14 cellular contexts compared by ENCODE assay signal in the genomic region with DNA sequence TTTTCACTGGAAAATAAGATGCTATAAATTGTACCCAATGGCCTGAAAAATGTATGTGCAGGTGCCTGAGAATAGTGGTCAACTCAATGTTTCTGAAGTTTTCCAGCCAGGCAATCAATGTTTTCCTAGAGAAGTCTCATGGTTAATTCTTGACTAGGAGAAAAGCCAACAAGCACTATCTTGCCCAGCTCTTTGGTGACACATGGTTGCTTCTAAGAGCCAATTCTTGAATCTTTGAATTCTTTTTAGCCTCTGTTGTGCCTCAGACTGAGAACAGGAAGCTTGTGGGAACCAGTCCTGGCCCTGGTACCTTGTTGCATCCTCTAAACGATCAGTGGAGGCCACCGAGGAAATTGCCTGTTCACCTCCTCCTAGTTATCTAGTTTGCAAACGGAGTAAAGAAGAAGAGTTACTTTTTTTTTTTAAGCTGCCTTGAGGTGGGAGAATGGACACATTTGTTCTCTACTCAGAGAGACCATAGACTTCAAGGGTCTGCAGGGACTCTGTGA.
DNase-seq lines count a peak whose midpoint lies in the region; ATAC-seq, FAIRE-seq and TF ChIP-seq lines count a peak whose summit lies in the region.
"Had no signal": no experiment of that assay in that cellular context is flagged by ENCODE, and none has a peak within 500 bp of the region (broad histone marks: within the 10 kb centered on the region; RNA-seq: fewer than 3 reads in every experiment).

No MANE protein-coding gene starts in this region.

- DNase-seq in CD4-positive, alpha-beta T cell: peak in 8 of 10 experiments; percentile 14 to 40 (median 28)
- DNase-seq in IMR-90 (peak; percentile 15), keratinocyte (ENCODE audit: low read depth, low spot score) (no peak), RWPE1 (ENCODE audit: low spot score) (no peak), suprapubic skin (ENCODE audit: low spot score in 2 of 2) (no peak)
- peak; percentile 24 for DNase-seq in activated T-helper 1 cell treated with anti-CD3 and anti-CD28 coated beads, Interleukin-12 subunit alpha, Interleukin-12 subunit beta, Interleukin-2, Interleukin-4 antibody, amounts not matched to agents 30 ng/mL and 10 ng/mL and 1 ng/mL, durations not matched to agents 14 hours and 24 hours and 36 hours (ENCODE audit: low spot score)
- DNase-seq: Caco-2, left ventricle myocardium inferior, NCI-H1105, NCI-H2227 treated with DMSO at 0.1 percent for 48 hours, nephron progenitor cell, right lobe of liver had no signal

- H2BK20ac ChIP-seq in IMR-90 (ENCODE audit: low read depth, low read length): no peak overlapping the region

- TF ChIP-seq POLR2A in IMR-90 (IDR thresholded peaks at IDR 0.05; ENCODE audit: low read depth, low read length) (no peak), suprapubic skin (IDR thresholded peaks at IDR 0.05) (no peak)

- no peak overlapping the region for H3K4me3 Mint-ChIP-seq in CD4-positive, alpha-beta T cell
- H3K4me3 Mint-ChIP-seq in activated T-helper 1 cell treated with anti-CD3 and anti-CD28 coated beads, Interleukin-12 subunit alpha, Interleukin-12 subunit beta, Interleukin-2, Interleukin-4 antibody, amounts not matched to agents 30 ng/mL and 10 ng/mL and 1 ng/mL, durations not matched to agents 14 hours and 24 hours and 36 hours: peak overlapping the region; percentile 53
- H3K4me3 Mint-ChIP-seq: nephron progenitor cell had no signal

- H3K4me1 ChIP-seq in IMR-90 (ENCODE audit: control insufficient read depth, insufficient read depth, low read length): 0 out of 2 replicates have a peak, but pooled peaks cover 3% of the 10 kb centered on the region
- peaks cover 17% of the 10 kb centered on the region for H3K4me1 ChIP-seq in keratinocyte (ENCODE audit: control insufficient read depth, extremely low read depth, insufficient read depth, low read length)
- no peaks in the 10 kb centered on the region for H3K4me1 ChIP-seq in suprapubic skin
- H3K4me1 ChIP-seq: Caco-2 had no signal

- no peaks in the 10 kb centered on the region for H3K79me1 ChIP-seq in IMR-90 (ENCODE audit: low read depth in 1 of 2, low read length in 2 of 2)

- no peak overlapping the region for H3K18ac ChIP-seq in IMR-90 (ENCODE audit: low read depth, low read length)

- H3K4me2 ChIP-seq in IMR-90 (ENCODE audit: low read depth, low read length) (no peak overlapping the region), keratinocyte (ENCODE audit: control insufficient read depth, extremely low read depth, insufficient read depth, low read depth, low read length) (no peak overlapping the region)

- no peak for TF ChIP-seq RAD21 in IMR-90 (IDR thresholded peaks at IDR 0.05; ENCODE audit: low read length)

- H3K9ac ChIP-seq in IMR-90 (ENCODE audit: low read depth, low read length): no peak overlapping the region
- no peak overlapping the region for H3K9ac ChIP-seq in keratinocyte (ENCODE audit: control insufficient read depth, extremely low read depth, insufficient read depth, low read length)

- no peaks in the 10 kb centered on the region for H3K36me3 Mint-ChIP-seq in CD4-positive, alpha-beta T cell (ENCODE audit: low read depth)
- peaks cover 7% of the 10 kb centered on the region for H3K36me3 Mint-ChIP-seq in activated T-helper 1 cell treated with anti-CD3 and anti-CD28 coated beads, Interleukin-12 subunit alpha, Interleukin-12 subunit beta, Interleukin-2, Interleukin-4 antibody, amounts not matched to agents 30 ng/mL and 10 ng/mL and 1 ng/mL, durations not matched to agents 14 hours and 24 hours and 36 hours (ENCODE audit: low read depth)

- H2AK5ac ChIP-seq in IMR-90 (ENCODE audit: low read depth, low read length): no peak overlapping the region

- H3K14ac ChIP-seq in IMR-90 (replicated peaks; ENCODE audit: low read depth, low read length): no peak overlapping the region

- no peaks in the 10 kb centered on the region for H3K36me3 ChIP-seq in IMR-90 (ENCODE audit: control insufficient read depth, insufficient read depth, low read length)
- no peaks in the 10 kb centered on the region for H3K36me3 ChIP-seq in keratinocyte (ENCODE audit: control insufficient read depth in 2 of 2, extremely low read depth in 1 of 2, insufficient read depth in 2 of 2, low read length in 2 of 2)
- no peaks in the 10 kb centered on the region for H3K36me3 ChIP-seq in suprapubic skin
- H3K36me3 ChIP-seq: left ventricle myocardium inferior, right lobe of liver had no signal

- H2BK5ac ChIP-seq in IMR-90 (ENCODE audit: low read depth, low read length, poor library complexity, severe bottlenecking): no peak overlapping the region

- in situ Hi-C loops in IMR-90 (cut with MboI; ENCODE audit: low sequenced_read_pairs): no loop called here

- dilution Hi-C loops in IMR-90 (cut with HindIII; ENCODE audit: low sequenced_read_pairs, unreplicated experiment): no loop called here
- dilution Hi-C loops in keratinocyte (cut with MboI; ENCODE audit: extremely low pct_ligation_motif_present, low sequenced_read_pairs): no loop called here

- no peak overlapping the region for H3K56ac ChIP-seq in IMR-90 (ENCODE audit: extremely low read depth, insufficient read depth, low read length)

- H4K5ac ChIP-seq in IMR-90 (ENCODE audit: low read depth, low read length): no peak overlapping the region

- POLR2A ChIA-PET in CD4-positive, alpha-beta T cell (lab: Charles Lee): interaction anchor here (0.5 to 2.3 kb wide), 4 partner anchors 25 to 77 kb away, joined by 3 to 9 read pairs (median 3); no protein-coding TSS in a partner anchor
- POLR2A ChIA-PET in IMR-90 (lab: Charles Lee; ENCODE audit: unreplicated experiment) (no interaction called here), RWPE1 (lab: Yijun Ruan, JAX; ENCODE audit: low non-redundant PET) (no interaction called here)

- intact Hi-C loops in CD4-positive, alpha-beta T cell (cut with DNase I, micrococcal nuclease): loop anchor here in 1 of 2 experiments (10.0 kb wide), 1 partner anchor 141 kb away; the partner anchor contains the start of gene MKLN1
- intact Hi-C loops in IMR-90 (cut with micrococcal nuclease): no loop called here
- intact Hi-C loops in activated T-helper 1 cell treated with anti-CD3 and anti-CD28 coated beads, Interleukin-12 subunit alpha, Interleukin-12 subunit beta, Interleukin-2, Interleukin-4 antibody, amounts not matched to agents 30 ng/mL and 10 ng/mL and 1 ng/mL, durations not matched to agents 14 hours and 24 hours and 36 hours (cut with micrococcal nuclease): loop anchor here (1.0 kb wide), 1 partner anchor 270 kb away; no protein-coding TSS in a partner anchor

- no peak overlapping the region for H3K27ac ChIP-seq in CD4-positive, alpha-beta T cell (ENCODE audit: low read depth, low read length)
- no peak overlapping the region for H3K27ac ChIP-seq in IMR-90 (ENCODE audit: insufficient read depth, low read length)
- no peak overlapping the region for H3K27ac ChIP-seq in keratinocyte (ENCODE audit: control insufficient read depth, insufficient read depth, low read length)
- H3K27ac ChIP-seq in RWPE1: no peak overlapping the region
- no peak overlapping the region for H3K27ac ChIP-seq in suprapubic skin
- H3K27ac ChIP-seq: left ventricle myocardium inferior, right lobe of liver had no signal

- H4K20me1 ChIP-seq in IMR-90 (ENCODE audit: insufficient read depth, low read length) (no peaks in the 10 kb centered on the region), keratinocyte (ENCODE audit: control insufficient read depth, extremely low read depth, insufficient read depth, low read length) (no peaks in the 10 kb centered on the region)

- no peak overlapping the region for H2BK120ac ChIP-seq in IMR-90 (ENCODE audit: low read depth, low read length)

- no peaks in the 10 kb centered on the region for H3K79me2 ChIP-seq in keratinocyte (ENCODE audit: control insufficient read depth, insufficient read depth, low read length)

- H3K9me3 Mint-ChIP-seq in CD4-positive, alpha-beta T cell: no peaks in the 10 kb centered on the region
- peaks cover 3% of the 10 kb centered on the region for H3K9me3 Mint-ChIP-seq in activated T-helper 1 cell treated with anti-CD3 and anti-CD28 coated beads, Interleukin-12 subunit alpha, Interleukin-12 subunit beta, Interleukin-2, Interleukin-4 antibody, amounts not matched to agents 30 ng/mL and 10 ng/mL and 1 ng/mL, durations not matched to agents 14 hours and 24 hours and 36 hours
- H3K9me3 Mint-ChIP-seq: nephron progenitor cell had no signal

- ATAC-seq in CD4-positive, alpha-beta T cell (ENCODE audit: poor library complexity): peak; percentile 43
- no peak for ATAC-seq in IMR-90 (ENCODE audit: low read depth)
- no peak for ATAC-seq in activated CD4-positive, CD25-positive, alpha-beta regulatory T cell treated with anti-CD3 and anti-CD28 coated beads, Interleukin-2, amount 50 U/mL, for 24 hours
- ATAC-seq: right lobe of liver had no signal

- BruUV-seq in IMR-90 (replicated peaks; lab: Mats Ljungman, UMichigan): no TSS peak

- peak; percentile 23 for FAIRE-seq in keratinocyte (lab: Jason Lieb, UNC)
- FAIRE-seq: astrocyte had no signal

- no peak overlapping the region for H4K8ac ChIP-seq in IMR-90 (ENCODE audit: low read depth in 2 of 2, low read length in 2 of 2)

- no peak overlapping the region for H4K91ac ChIP-seq in IMR-90 (ENCODE audit: insufficient read depth, low read depth, low read length)

- H2AFZ ChIP-seq in IMR-90 (replicated peaks; ENCODE audit: low read length, poor library complexity): no peak overlapping the region
- no peak overlapping the region for H2AFZ ChIP-seq in keratinocyte (ENCODE audit: control insufficient read depth, low read length)

- no peaks in the 10 kb centered on the region for H3K27me3 ChIP-seq in CD4-positive, alpha-beta T cell (ENCODE audit: control insufficient read depth, insufficient read depth, low read length)
- H3K27me3 ChIP-seq in IMR-90 (ENCODE audit: control insufficient read depth, insufficient read depth, low read length): no peaks in the 10 kb centered on the region
- H3K27me3 ChIP-seq in keratinocyte (ENCODE audit: control insufficient read depth, extremely low read depth, insufficient read depth, low read length): no peaks in the 10 kb centered on the region
- H3K27me3 ChIP-seq in suprapubic skin: no peaks in the 10 kb centered on the region
- H3K27me3 ChIP-seq: right lobe of liver had no signal

- peak overlapping the region; percentile 31 for H3K27ac Mint-ChIP-seq in CD4-positive, alpha-beta T cell
- peak overlapping the region; percentile 82 for H3K27ac Mint-ChIP-seq in activated T-helper 1 cell treated with anti-CD3 and anti-CD28 coated beads, Interleukin-12 subunit alpha, Interleukin-12 subunit beta, Interleukin-2, Interleukin-4 antibody, amounts not matched to agents 30 ng/mL and 10 ng/mL and 1 ng/mL, durations not matched to agents 14 hours and 24 hours and 36 hours
- H3K27ac Mint-ChIP-seq: nephron progenitor cell had no signal

- H3K9me3 ChIP-seq in CD4-positive, alpha-beta T cell (ENCODE audit: control insufficient read depth, low read length): no peaks in the 10 kb centered on the region
- peaks cover 1% of the 10 kb centered on the region; the same call in 1 of the 2 replicates for H3K9me3 ChIP-seq in IMR-90 (ENCODE audit: control insufficient read depth, insufficient read depth, low read length)
- H3K9me3 ChIP-seq in keratinocyte (ENCODE audit: control insufficient read depth, low read depth, low read length): peaks cover 4% of the 10 kb centered on the region
- H3K9me3 ChIP-seq in suprapubic skin: no peaks in the 10 kb centered on the region
- H3K9me3 ChIP-seq: Caco-2, right lobe of liver had no signal

- no peaks in the 10 kb centered on the region for H3K27me3 Mint-ChIP-seq in CD4-positive, alpha-beta T cell
- no peaks in the 10 kb centered on the region for H3K27me3 Mint-ChIP-seq in activated T-helper 1 cell treated with anti-CD3 and anti-CD28 coated beads, Interleukin-12 subunit alpha, Interleukin-12 subunit beta, Interleukin-2, Interleukin-4 antibody, amounts not matched to agents 30 ng/mL and 10 ng/mL and 1 ng/mL, durations not matched to agents 14 hours and 24 hours and 36 hours (ENCODE audit: insufficient read depth)

- no peak overlapping the region for H3K23ac ChIP-seq in IMR-90 (ENCODE audit: low read depth, low read length)

- no peak for TF ChIP-seq EP300 in suprapubic skin (IDR thresholded peaks at IDR 0.05)

- no peak overlapping the region for H3K4me3 ChIP-seq in IMR-90 (ENCODE audit: insufficient read depth, low read depth, low read length)
- no peak overlapping the region for H3K4me3 ChIP-seq in keratinocyte (ENCODE audit: control insufficient read depth in 2 of 3, extremely low read depth in 1 of 3, insufficient read depth in 2 of 3, low read depth in 1 of 3, low read length in 3 of 3)
- no peak overlapping the region for H3K4me3 ChIP-seq in suprapubic skin
- H3K4me3 ChIP-seq: left ventricle myocardium inferior, right lobe of liver had no signal

- H3K9me1 ChIP-seq in IMR-90 (ENCODE audit: insufficient read depth, low read length) (peaks cover 3% of the 10 kb centered on the region; the same call in 1 of the 2 replicates), keratinocyte (ENCODE audit: control insufficient read depth, extremely low read depth, insufficient read depth, low read length) (no peaks in the 10 kb centered on the region)

- no peak overlapping the region for H2BK15ac ChIP-seq in IMR-90 (ENCODE audit: low read depth, low read length)

- no peak for TF ChIP-seq CTCF in CD4-positive, alpha-beta T cell (IDR thresholded peaks at IDR 0.05)
- no peak for TF ChIP-seq CTCF in IMR-90 (conservative IDR thresholded peaks at IDR 0.05; ENCODE audit: low read depth, low read length)
- TF ChIP-seq CTCF in keratinocyte (optimal IDR thresholded peaks at IDR 0.05 in 1 of 3, IDR thresholded peaks at IDR 0.05 in 1 of 3, conservative IDR thresholded peaks at IDR 0.05 in 1 of 3; ENCODE audit: extremely low read depth in 1 of 3, insufficient read depth in 2 of 3, low read length in 3 of 3): no peak
- no peak for TF ChIP-seq CTCF in RWPE1 (conservative IDR thresholded peaks at IDR 0.05; ENCODE audit: low read depth)
- no peak for TF ChIP-seq CTCF in suprapubic skin (IDR thresholded peaks at IDR 0.05)

- H2AK9ac ChIP-seq in IMR-90 (replicated peaks; ENCODE audit: low read depth, low read length, poor library complexity): no peak overlapping the region

- H3K4ac ChIP-seq in IMR-90 (ENCODE audit: low read depth, low read length): no peak overlapping the region

- WGBS in IMR-90 (ENCODE audit: extremely low coverage in 2 of 2, insufficient read length in 1 of 2), 2 experiments: no CpG with 5 or more reads among the region's 3 CpGs
- WGBS in suprapubic skin: 58% methylated on average over 3 of the region's 3 CpGs

- H3K4me1 Mint-ChIP-seq in CD4-positive, alpha-beta T cell (ENCODE audit: low read depth): peaks cover 31% of the 10 kb centered on the region
- H3K4me1 Mint-ChIP-seq in activated T-helper 1 cell treated with anti-CD3 and anti-CD28 coated beads, Interleukin-12 subunit alpha, Interleukin-12 subunit beta, Interleukin-2, Interleukin-4 antibody, amounts not matched to agents 30 ng/mL and 10 ng/mL and 1 ng/mL, durations not matched to agents 14 hours and 24 hours and 36 hours (ENCODE audit: low read depth): peaks cover 43% of the 10 kb centered on the region
- H3K4me1 Mint-ChIP-seq: nephron progenitor cell had no signal

- CTCF ChIA-PET in CD4-positive, alpha-beta T cell (lab: Charles Lee): no interaction called here
- CTCF ChIA-PET in IMR-90 (lab: Yijun Ruan, JAX): no interaction called here
- CTCF ChIA-PET in RWPE1 (lab: Yijun Ruan, JAX): no interaction called here

Comparison
In these comparisons a context has a peak if more than half of its experiments do, and no peak if none do; other contexts are left out.
1. DNase-seq: peak in CD4-positive, alpha-beta T cell (8 of 10), IMR-90 (single experiment) and activated T-helper 1 cell treated with anti-CD3 and anti-CD28 coated beads, Interleukin-12 subunit alpha, Interleukin-12 subunit beta, Interleukin-2, Interleukin-4 antibody, amounts not matched to agents 30 ng/mL and 10 ng/mL and 1 ng/mL, durations not matched to agents 14 hours and 24 hours and 36 hours (single experiment); none in keratinocyte (single experiment), RWPE1 (single experiment) and suprapubic skin (0 of 2).